Comparison of ENCODE assay signal across 8 cellular contexts in the genomic region with DNA sequence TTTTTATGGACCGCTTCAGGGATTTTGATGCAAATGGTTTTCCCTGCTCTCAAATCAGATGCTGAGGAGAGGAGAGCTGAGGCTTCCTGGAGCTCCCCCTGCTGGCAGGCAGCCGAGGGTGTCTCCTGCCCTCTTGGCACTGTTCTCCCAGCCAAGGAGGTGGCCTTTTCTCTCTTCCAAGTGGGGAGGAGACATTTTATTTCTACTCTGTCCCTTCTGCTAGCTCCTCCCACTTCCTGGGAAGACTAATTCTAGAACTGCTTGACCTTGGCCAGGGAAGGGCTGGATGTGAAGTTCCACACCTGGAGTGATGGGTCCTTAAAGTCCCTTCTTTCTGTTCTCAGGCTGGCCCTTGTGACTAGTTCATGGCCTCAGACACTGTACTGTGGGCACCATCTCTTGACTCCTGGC. TPM values are rescaled to one million over a fixed set of nuclear protein-coding genes. Genes with fewer than 3 reads are reported as not detected.
DNase-seq lines count a peak whose midpoint lies in the region; ATAC-seq, FAIRE-seq and TF ChIP-seq lines count a peak whose summit lies in the region.

No MANE protein-coding gene starts in this region.

- peaks cover 16% of the 10 kb centered on the region for H3K36me3 ChIP-seq in bronchial epithelial cell (ENCODE audit: control insufficient read depth, insufficient read depth, low read length)

- ATAC-seq in activated B cell treated with CpG ODN at 0.5 μM for 24 hours (ENCODE audit: low read depth) (no peak), HG03439 (IDR thresholded peaks at IDR 0.05; ENCODE audit: unreplicated experiment) (no peak)

- intact Hi-C loops in activated B cell treated with CpG ODN at 0.5 μM for 24 hours (cut with micrococcal nuclease): loop anchor here (2.0 to 10.0 kb wide), 2 partner anchors 60 to 1102 kb away; no protein-coding TSS in a partner anchor

- DNase-seq in NCI-H524 (lab: John Stamatoyannopoulos, UW): peak; percentile 24 to 63
- no peak for DNase-seq in NCI-H524 treated with DMSO at 0.1 percent for 48 hours (lab: John Stamatoyannopoulos, UW)
- DNase-seq in NCI-H2029 (lab: John Stamatoyannopoulos, UW): peak; percentile 64
- DNase-seq in activated B cell treated with CpG ODN at 0.5 μM for 24 hours: peak; percentile 64
- DNase-seq in bronchial epithelial cell (ENCODE audit: low read depth): peak; percentile 76
- peak; percentile 94 for DNase-seq in islet precursor cell
- peak; percentile 42 to 70 (median 67) for DNase-seq in stimulated activated CD4-positive, alpha-beta T cell treated with anti-CD3 and anti-CD28 coated beads, Interleukin-12 subunit alpha, Interleukin-12 subunit beta, amount 100 ng/mL, for 48 hours (ENCODE audit: low read depth in 2 of 3, low spot score in 1 of 3)

- POLR2A ChIA-PET in activated B cell treated with CpG ODN at 0.5 μM for 24 hours (lab: Charles Lee): interaction anchor here (0.7 to 4.6 kb wide), 14 partner anchors 9 to 481 kb away, joined by 3 to 26 read pairs (median 4); a partner anchor contains a TSS

- H3K9me3 Mint-ChIP-seq in activated B cell treated with CpG ODN at 0.5 μM for 24 hours: no peaks in the 10 kb centered on the region

- peak overlapping the region; percentile 91 for H3K27ac Mint-ChIP-seq in activated B cell treated with CpG ODN at 0.5 μM for 24 hours

- CTCF ChIA-PET in activated B cell treated with CpG ODN at 0.5 μM for 24 hours (lab: Charles Lee): interaction anchor here (0.6 to 6.7 kb wide), 22 partner anchors 9 to 584 kb away, joined by 3 to 84 read pairs (median 4); a partner anchor contains a TSS

- H3K4me3 ChIP-seq in bronchial epithelial cell (ENCODE audit: low read depth, low read length): no peak overlapping the region

- peaks cover 50% of the 10 kb centered on the region for H3K4me1 Mint-ChIP-seq in activated B cell treated with CpG ODN at 0.5 μM for 24 hours

- no peak for FAIRE-seq in bronchial epithelial cell (lab: Jason Lieb, UNC)

- H3K36me3 Mint-ChIP-seq in activated B cell treated with CpG ODN at 0.5 μM for 24 hours (ENCODE audit: low read depth): peaks cover 27% of the 10 kb centered on the region

- H3K27me3 Mint-ChIP-seq in activated B cell treated with CpG ODN at 0.5 μM for 24 hours: no peaks in the 10 kb centered on the region

- TF ChIP-seq CTCF in activated B cell treated with CpG ODN at 0.5 μM for 24 hours (IDR thresholded peaks at IDR 0.05) (peak; percentile 91), bronchial epithelial cell (IDR thresholded peaks at IDR 0.05; ENCODE audit: insufficient read depth, low read length, severe bottlenecking) (peak; percentile 99)

- H3K4me3 Mint-ChIP-seq in activated B cell treated with CpG ODN at 0.5 μM for 24 hours: peak overlapping the region; percentile 44

- H3K27me3 ChIP-seq in bronchial epithelial cell (ENCODE audit: control insufficient read depth, insufficient read depth, low read length): no peaks in the 10 kb centered on the region

RNA-seq across cellular contexts. Expression of a gene that starts 31.8 kb away (rescaled TPM):
- 65.5 and 67.2 TPM in 2 replicates for total RNA-seq in activated B cell treated with CpG ODN at 0.5 μM for 24 hours
- 39.5 and 76.0 TPM in 2 replicates for total RNA-seq in bronchial epithelial cell

RNA-seq across cellular contexts. Expression of a gene that starts 32.4 kb away (rescaled TPM):
- 6.8 and 8.2 TPM in 2 replicates for total RNA-seq in activated B cell treated with CpG ODN at 0.5 μM for 24 hours
- total RNA-seq in bronchial epithelial cell: 13.7 and 40.2 TPM in 2 replicates

RNA-seq across cellular contexts. Expression of a gene that starts 35.0 kb away (rescaled TPM):
- total RNA-seq in activated B cell treated with CpG ODN at 0.5 μM for 24 hours (1.9 and 2.1 TPM in 2 replicates), bronchial epithelial cell (15.7 and 19.5 TPM in 2 replicates)
